In genomic region chr2:4635289-4635688, GRCh38 we compare ENCODE assay signal across 17 cellular contexts.
A peak's percentile ranks its signal among the peaks of the same experiment; 100 is the strongest.
DNase-seq lines count a peak whose midpoint lies in the region; FAIRE-seq and TF ChIP-seq lines count a peak whose summit lies in the region.
"Had no signal": no experiment of that assay in that cellular context is flagged by ENCODE, and none has a peak within 500 bp of the region (broad histone marks: within the 10 kb centered on the region; RNA-seq: fewer than 3 reads in every experiment).

No MANE protein-coding gene starts in this region.

- H3K4me3 ChIP-seq in endothelial cell of umbilical vein (replicated peaks in 1 of 3; ENCODE audit: insufficient read depth in 1 of 3, low read depth in 1 of 3, low read length in 3 of 3) = no peak overlapping the region
- H3K4me3 ChIP-seq: GM12878, GM23338, SJSA1 had no signal

- DNase-seq in DMS53 treated with DMSO at 0.1 percent for 48 hours (lab: John Stamatoyannopoulos, UW; ENCODE audit: unreplicated experiment) = peak; percentile 34
- DNase-seq in NCI-H1417 (lab: John Stamatoyannopoulos, UW) = peak; percentile 41 to 90 (median 52)
- peak; percentile 10 to 24 for DNase-seq in NCI-H526 (lab: John Stamatoyannopoulos, UW)
- DNase-seq in endothelial cell of umbilical vein (ENCODE audit: low read depth, low spot score) = peak; percentile 47
- DNase-seq in NCI-H2196 treated with DMSO at 0.1 percent for 48 hours (lab: John Stamatoyannopoulos, UW; ENCODE audit: unreplicated experiment) = no peak
- no peak for DNase-seq in activated naive CD4-positive, alpha-beta T cell treated with Interleukin-2 at 50 U/mL for 16 hours
- DNase-seq in DMS 273 treated with DMSO at 0.1 percent for 48 hours (lab: John Stamatoyannopoulos, UW) = no peak
- DNase-seq: CD4-positive, CD25-positive, alpha-beta regulatory T cell; DND-41; KG1; NCI-H2029 treated with DMSO at 0.1 percent for 48 hours; NCI-H446 treated with DMSO at 0.1 percent for 48 hours had no signal

- no peak overlapping the region for H3K9ac ChIP-seq in endothelial cell of umbilical vein (replicated peaks; ENCODE audit: extremely low read depth, insufficient read depth, low read length)

- H3K36me3 ChIP-seq in endothelial cell of umbilical vein (ENCODE audit: control insufficient read depth in 2 of 2, extremely low read depth in 1 of 2, insufficient read depth in 2 of 2, low read length in 2 of 2) = no peaks in the 10 kb centered on the region
- H3K36me3 ChIP-seq: SJSA1 had no signal

- H4K20me1 ChIP-seq in endothelial cell of umbilical vein (replicated peaks; ENCODE audit: control insufficient read depth, extremely low read depth, insufficient read depth, low read length) = no peaks in the 10 kb centered on the region

- POLR2A ChIA-PET in endothelial cell of umbilical vein (lab: Charles Lee) = no interaction called here

- H3K27ac ChIP-seq in endothelial cell of umbilical vein (ENCODE audit: insufficient read depth, low read depth, low read length) = no peak overlapping the region
- H3K27ac ChIP-seq: RWPE1, SJSA1 had no signal

- no peaks in the 10 kb centered on the region for H3K4me1 ChIP-seq in endothelial cell of umbilical vein (ENCODE audit: control insufficient read depth, extremely low read depth, insufficient read depth, low read length)
- H3K4me1 ChIP-seq: SJSA1 had no signal

- dilution Hi-C loops in endothelial cell of umbilical vein (cut with MboI; ENCODE audit: extremely low pct_ligation_motif_present, low sequenced_read_pairs) = no loop called here

- no peak for TF ChIP-seq POLR2A in endothelial cell of umbilical vein (IDR thresholded peaks at IDR 0.05; ENCODE audit: low read depth, low read length)

- H3K79me2 ChIP-seq in endothelial cell of umbilical vein (ENCODE audit: control insufficient read depth, insufficient read depth, low read length) = no peaks in the 10 kb centered on the region

- CTCF ChIA-PET in endothelial cell of umbilical vein (lab: Charles Lee) = interaction anchor here (1.0 kb wide), 1 partner anchor 495 kb away, joined by 3 read pairs; no protein-coding TSS in a partner anchor

- TF ChIP-seq CTCF in endothelial cell of umbilical vein (IDR thresholded peaks at IDR 0.05; ENCODE audit: extremely low read depth in 1 of 2, insufficient read depth in 1 of 2, low read depth in 1 of 2, low read length in 2 of 2) = no peak

- no TSS peak for BruUV-seq in endothelial cell of umbilical vein (replicated peaks; lab: Mats Ljungman, UMichigan)

- no peaks in the 10 kb centered on the region for H3K9me3 ChIP-seq in endothelial cell of umbilical vein (replicated peaks; ENCODE audit: control insufficient read depth, insufficient read depth, low read length)

- H2AFZ ChIP-seq in endothelial cell of umbilical vein (ENCODE audit: low read depth, low read length) = peak overlapping the region; percentile 68
- H2AFZ ChIP-seq: GM23338 had no signal

- intact Hi-C loops in endothelial cell of umbilical vein (cut with micrococcal nuclease) = no loop called here

- no peaks in the 10 kb centered on the region for H3K27me3 ChIP-seq in endothelial cell of umbilical vein (ENCODE audit: control insufficient read depth in 2 of 2, insufficient read depth in 2 of 2, low read length in 2 of 2)
- H3K27me3 ChIP-seq: SJSA1 had no signal

- FAIRE-seq in endothelial cell of umbilical vein (lab: Jason Lieb, UNC) = no peak
- FAIRE-seq: G401.6, GM12878 had no signal

- H3K4me2 ChIP-seq in endothelial cell of umbilical vein (ENCODE audit: insufficient read depth, low read length) = no peak overlapping the region
- H3K4me2 ChIP-seq: GM23338 had no signal

- no peaks in the 10 kb centered on the region for H3K9me1 ChIP-seq in endothelial cell of umbilical vein (replicated peaks; ENCODE audit: control insufficient read depth, extremely low read depth, insufficient read depth, low read length)

TF ChIP-seq in endothelial cell of umbilical vein, 7 proteins besides CTCF, POLR2A, EP300 and RAD21:
- TF ChIP-seq POLR2AphosphoS5 (IDR thresholded peaks at IDR 0.05; ENCODE audit: insufficient read depth, low read depth, low read length) = no peak
- TF ChIP-seq MYC (IDR thresholded peaks at IDR 0.05; ENCODE audit: low read depth, low read length) = no peak
- TF ChIP-seq JUN (IDR thresholded peaks at IDR 0.05; ENCODE audit: borderline replicate concordance, insufficient read depth, insufficient read length, low read depth) = no peak
- TF ChIP-seq, protein P1, sequence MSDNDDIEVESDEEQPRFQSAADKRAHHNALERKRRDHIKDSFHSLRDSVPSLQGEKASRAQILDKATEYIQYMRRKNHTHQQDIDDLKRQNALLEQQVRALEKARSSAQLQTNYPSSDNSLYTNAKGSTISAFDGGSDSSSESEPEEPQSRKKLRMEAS (IDR thresholded peaks at IDR 0.05; ENCODE audit: insufficient read depth, insufficient read length) = no peak
- TF ChIP-seq FOS (IDR thresholded peaks at IDR 0.05; ENCODE audit: borderline replicate concordance, insufficient read depth, low read length) = no peak
- no peak for TF ChIP-seq GATA2 (IDR thresholded peaks at IDR 0.05; ENCODE audit: insufficient read depth, insufficient read length, low read depth, low read length)
- no peak for TF ChIP-seq EZH2 (IDR thresholded peaks at IDR 0.05; ENCODE audit: borderline replicate concordance, low read depth, low read length, severe bottlenecking)

Comparison
In these comparisons a context has a peak if more than half of its experiments do, and no peak if none do; other contexts are left out.
1. DNase-seq: peak in DMS53 treated with DMSO at 0.1 percent for 48 hours (single experiment), NCI-H1417 (3 of 3), NCI-H526 (2 of 2) and endothelial cell of umbilical vein (single experiment); none in NCI-H2196 treated with DMSO at 0.1 percent for 48 hours (single experiment), activated naive CD4-positive, alpha-beta T cell treated with Interleukin-2 at 50 U/mL for 16 hours (single experiment) and DMS 273 treated with DMSO at 0.1 percent for 48 hours (single experiment).